In genomic region chr10:61024801-61025201, GRCh38 we compare ENCODE assay signal across 7 cellular contexts.
A peak's percentile ranks its signal among the peaks of the same experiment; 100 is the strongest.
DNase-seq lines count a peak whose midpoint lies in the region; ATAC-seq and TF ChIP-seq lines count a peak whose summit lies in the region.

No MANE protein-coding gene starts in this region.

- TF ChIP-seq CTCF in OCI-LY1 (IDR thresholded peaks at IDR 0.05; ENCODE audit: low read length) (peak; percentile 59), fibroblast of lung (conservative IDR thresholded peaks at IDR 0.05 in 1 of 2, IDR thresholded peaks at IDR 0.05 in 1 of 2; ENCODE audit: low read depth in 1 of 2, low read length in 2 of 2) (peak; percentile 65 to 85), spleen (IDR thresholded peaks at IDR 0.05 in 8 of 11, conservative IDR thresholded peaks at IDR 0.05 in 3 of 11) (peak in 9 of 11 experiments; percentile 20 to 73 (median 53))

- H3K9ac ChIP-seq in OCI-LY1 (ENCODE audit: low read length) (no peak overlapping the region), fibroblast of lung (ENCODE audit: insufficient read depth, low read length) (no peak overlapping the region)

- no peaks in the 10 kb centered on the region for H3K36me3 ChIP-seq in OCI-LY1 (ENCODE audit: insufficient read depth, low read length)
- no peaks in the 10 kb centered on the region for H3K36me3 ChIP-seq in fibroblast of lung (ENCODE audit: control insufficient read depth, insufficient read depth, low read length)
- no peaks in the 10 kb centered on the region for H3K36me3 ChIP-seq in spleen

- no peak for TF ChIP-seq POLR2A in spleen (IDR thresholded peaks at IDR 0.05)

- no peak overlapping the region for H3K4me2 ChIP-seq in OCI-LY1 (ENCODE audit: low read length)
- H3K4me2 ChIP-seq in fibroblast of lung (ENCODE audit: extremely low read depth, insufficient read depth, low read length): no peak overlapping the region

- H3K27me3 ChIP-seq in OCI-LY1 (ENCODE audit: insufficient read depth, low read length): no peaks in the 10 kb centered on the region
- no peaks in the 10 kb centered on the region for H3K27me3 ChIP-seq in fibroblast of lung (ENCODE audit: control insufficient read depth, insufficient read depth, low read length)
- no peaks in the 10 kb centered on the region for H3K27me3 ChIP-seq in spleen (replicated peaks in 1 of 7)

- DNase-seq in fibroblast of lung (ENCODE audit: low read depth in 2 of 2) (peak; percentile 18 to 33), spleen (no peak), T-helper 1 cell (no peak)

- H3K9me2 ChIP-seq in OCI-LY1 (ENCODE audit: low read depth, low read length): no peaks in the 10 kb centered on the region

- H3K27ac ChIP-seq in OCI-LY1 (ENCODE audit: low read depth, low read length, poor library complexity, severe bottlenecking) (no peak overlapping the region), fibroblast of lung (ENCODE audit: insufficient read depth, low read length) (no peak overlapping the region), spleen (no peak overlapping the region)

- ATAC-seq in GM18907 (IDR thresholded peaks at IDR 0.05; ENCODE audit: unreplicated experiment) (peak; percentile 63), GM19452 (IDR thresholded peaks at IDR 0.05; ENCODE audit: unreplicated experiment) (no peak), HG03097 (IDR thresholded peaks at IDR 0.05; ENCODE audit: low FRiP score, unreplicated experiment) (no peak)

- H3K4me3 ChIP-seq in OCI-LY1 (ENCODE audit: low read depth, low read length, poor library complexity, severe bottlenecking): no peak overlapping the region
- no peak overlapping the region for H3K4me3 ChIP-seq in fibroblast of lung (replicated peaks in 1 of 4; ENCODE audit: control extremely low read depth in 1 of 4, insufficient read depth in 1 of 4, low read depth in 3 of 4, low read length in 4 of 4)
- H3K4me3 ChIP-seq in spleen: no peak overlapping the region

- H3K79me2 ChIP-seq in OCI-LY1 (ENCODE audit: insufficient read depth, low read length) (no peaks in the 10 kb centered on the region), fibroblast of lung (ENCODE audit: control insufficient read depth, insufficient read depth, low read length) (no peaks in the 10 kb centered on the region)

- intact Hi-C loops in spleen (cut with DNase I; ENCODE audit: low total_unique reads): no loop called here

- H2AFZ ChIP-seq in OCI-LY1 (ENCODE audit: low read length) (no peak overlapping the region), fibroblast of lung (ENCODE audit: low read length) (no peak overlapping the region)

- H3F3A ChIP-seq in OCI-LY1 (ENCODE audit: insufficient read depth, low read length): no peaks in the 10 kb centered on the region

- H3K9me3 ChIP-seq in OCI-LY1 (ENCODE audit: low read length) (no peaks in the 10 kb centered on the region), fibroblast of lung (ENCODE audit: control insufficient read depth, insufficient read depth, low read depth, low read length) (no peaks in the 10 kb centered on the region), spleen (no peaks in the 10 kb centered on the region)

- WGBS in spleen, 5 donors: 30 to 51% (median 37%) methylated on average over 3 of the region's 3 CpGs

- H4K20me1 ChIP-seq in OCI-LY1 (ENCODE audit: insufficient read depth, low read length) (no peaks in the 10 kb centered on the region), fibroblast of lung (ENCODE audit: control insufficient read depth, extremely low read depth, insufficient read depth, low read length) (no peaks in the 10 kb centered on the region)

- H3K4me1 ChIP-seq in OCI-LY1 (ENCODE audit: insufficient read depth, low read length, severe bottlenecking) (no peaks in the 10 kb centered on the region), fibroblast of lung (ENCODE audit: control insufficient read depth, extremely low read depth, insufficient read depth, low read length) (no peaks in the 10 kb centered on the region), spleen (no peaks in the 10 kb centered on the region)

Comparison
In these comparisons a context has a peak if more than half of its experiments do, and no peak if none do; other contexts are left out.
1. DNase-seq: peak in fibroblast of lung (2 of 2); none in spleen (single experiment) and T-helper 1 cell (0 of 5).
2. Peak in every context shown above with its lines, with median percentiles within 50 percentile points of each other: CTCF ChIP-seq.